ENCODE assay signal across 8 cellular contexts in genomic region chr9:95509851-95510529, GRCh38. TPM values are rescaled to one million over a fixed set of nuclear protein-coding genes. Genes with fewer than 3 reads are reported as not detected.
DNase-seq lines count a peak whose midpoint lies in the region; ATAC-seq and TF ChIP-seq lines count a peak whose summit lies in the region.

No MANE protein-coding gene starts in this region.

- DNase-seq in BJ (ENCODE audit: low read depth), result no peak
- no peak for DNase-seq in HEK293T (ENCODE audit: extremely low spot score)
- no peak for DNase-seq in stimulated activated effector memory CD8-positive, alpha-beta T cell treated with anti-CD3 and anti-CD28 coated beads, Interleukin-12 subunit alpha, Interleukin-12 subunit beta, amount 100 ng/mL, for 72 hours (ENCODE audit: low spot score in 2 of 2)
- no peak for DNase-seq in omental fat pad (ENCODE audit: low spot score)

- TF ChIP-seq CTCF in BJ (IDR thresholded peaks at IDR 0.05; ENCODE audit: insufficient read depth, low read depth, low read length) (no peak), omental fat pad (IDR thresholded peaks at IDR 0.05) (no peak)

- ATAC-seq in stimulated activated effector memory CD8-positive, alpha-beta T cell treated with anti-CD3 and anti-CD28 coated beads, Interleukin-12 subunit alpha, Interleukin-12 subunit beta, amount 100 ng/mL, for 72 hours, result no peak
- ATAC-seq in HG03025 (IDR thresholded peaks at IDR 0.05; ENCODE audit: low FRiP score, unreplicated experiment), result no peak
- no peak for ATAC-seq in omental fat pad (ENCODE audit: low FRiP score)
- ATAC-seq in GM21447 (IDR thresholded peaks at IDR 0.05; ENCODE audit: unreplicated experiment), result no peak

- no peaks in the 10 kb centered on the region for H3K9me3 Mint-ChIP-seq in activated naive CD8-positive, alpha-beta T cell (ENCODE audit: low read depth)
- H3K9me3 Mint-ChIP-seq in stimulated activated effector memory CD8-positive, alpha-beta T cell treated with anti-CD3 and anti-CD28 coated beads, Interleukin-12 subunit alpha, Interleukin-12 subunit beta, amount 100 ng/mL, for 72 hours, result no peaks in the 10 kb centered on the region

- H3K27ac Mint-ChIP-seq in activated naive CD8-positive, alpha-beta T cell, result peak overlapping the region; percentile 79
- peak overlapping the region; percentile 69 for H3K27ac Mint-ChIP-seq in stimulated activated effector memory CD8-positive, alpha-beta T cell treated with anti-CD3 and anti-CD28 coated beads, Interleukin-12 subunit alpha, Interleukin-12 subunit beta, amount 100 ng/mL, for 72 hours

- peak overlapping the region; percentile 86 for H3K4me3 Mint-ChIP-seq in activated naive CD8-positive, alpha-beta T cell
- H3K4me3 Mint-ChIP-seq in stimulated activated effector memory CD8-positive, alpha-beta T cell treated with anti-CD3 and anti-CD28 coated beads, Interleukin-12 subunit alpha, Interleukin-12 subunit beta, amount 100 ng/mL, for 72 hours, result peak overlapping the region; percentile 92

- H3K4me3 ChIP-seq in BJ (ENCODE audit: low read depth, low read length) (peak overlapping the region; percentile 73), iPS-18a (ENCODE audit: low read length) (peak overlapping the region; percentile 77)

- H3K36me3 ChIP-seq in BJ (ENCODE audit: control insufficient read depth, insufficient read depth, low read length) (no peaks in the 10 kb centered on the region), iPS-18a (ENCODE audit: control insufficient read depth, low read depth, low read length) (no peaks in the 10 kb centered on the region)

- no peaks in the 10 kb centered on the region for H3K9me3 ChIP-seq in iPS-18a (ENCODE audit: control insufficient read depth, low read depth, low read length)

- H3K27ac ChIP-seq in iPS-18a (ENCODE audit: low read length), result peak overlapping the region; percentile 90

- H3K27me3 ChIP-seq in BJ (ENCODE audit: control insufficient read depth, insufficient read depth, low read length) (no peaks in the 10 kb centered on the region), iPS-18a (ENCODE audit: control insufficient read depth, insufficient read depth, low read length) (peaks cover 41% of the 10 kb centered on the region)

- CTCF ChIA-PET in BJ (lab: Yijun Ruan, JAX) (no interaction called here), HEK293T (lab: Yijun Ruan, JAX) (no interaction called here)

- no peaks in the 10 kb centered on the region for H3K27me3 Mint-ChIP-seq in activated naive CD8-positive, alpha-beta T cell

- POLR2A ChIA-PET in BJ (lab: Charles Lee), result no interaction called here
- POLR2A ChIA-PET in HEK293T (lab: Yijun Ruan, JAX), result interaction anchor here (0.6 to 1.0 kb wide), 3 partner anchors 12 to 366 kb away, joined by 3 read pairs; partner anchors contain the start of gene ERCC6L2

- H3K9ac ChIP-seq in iPS-18a (ENCODE audit: low read length), result peak overlapping the region; percentile 82

- peaks cover 40% of the 10 kb centered on the region for H3K4me1 Mint-ChIP-seq in activated naive CD8-positive, alpha-beta T cell (ENCODE audit: low read depth)
- peaks cover 32% of the 10 kb centered on the region for H3K4me1 Mint-ChIP-seq in stimulated activated effector memory CD8-positive, alpha-beta T cell treated with anti-CD3 and anti-CD28 coated beads, Interleukin-12 subunit alpha, Interleukin-12 subunit beta, amount 100 ng/mL, for 72 hours

- peaks cover 45% of the 10 kb centered on the region for H3K4me1 ChIP-seq in iPS-18a (ENCODE audit: control insufficient read depth, low read depth, low read length)

- H3K36me3 Mint-ChIP-seq in activated naive CD8-positive, alpha-beta T cell, result no peaks in the 10 kb centered on the region
- H3K36me3 Mint-ChIP-seq in stimulated activated effector memory CD8-positive, alpha-beta T cell treated with anti-CD3 and anti-CD28 coated beads, Interleukin-12 subunit alpha, Interleukin-12 subunit beta, amount 100 ng/mL, for 72 hours, result peaks cover 23% of the 10 kb centered on the region

TF ChIP-seq in HEK293T, 16 proteins besides CTCF, POLR2A, EP300 and RAD21:
- TF ChIP-seq TARDBP (IDR thresholded peaks at IDR 0.05), result no peak
- TF ChIP-seq SP1 (IDR thresholded peaks at IDR 0.05), result no peak
- TF ChIP-seq ARNT (IDR thresholded peaks at IDR 0.05), result no peak
- 0 out of 2 replicates have a peak, but pooled peaks have one; percentile 22 for TF ChIP-seq L3MBTL2 (conservative IDR thresholded peaks at IDR 0.05)
- TF ChIP-seq PKNOX1 (IDR thresholded peaks at IDR 0.05), result no peak
- no peak for TF ChIP-seq SUZ12 (IDR thresholded peaks at IDR 0.05)
- TF ChIP-seq FOXM1 (IDR thresholded peaks at IDR 0.05; ENCODE audit: borderline replicate concordance), result no peak
- TF ChIP-seq LEF1 (IDR thresholded peaks at IDR 0.05; ENCODE audit: borderline replicate concordance), result no peak
- TF ChIP-seq FOXA1 (IDR thresholded peaks at IDR 0.05), result no peak
- TF ChIP-seq CTBP1 (IDR thresholded peaks at IDR 0.05; ENCODE audit: borderline replicate concordance), result no peak
- peak; percentile 75 for TF ChIP-seq ZNF384 (IDR thresholded peaks at IDR 0.05)

RNA-seq across cellular contexts. Expression of gene PTCH1, which starts 6.8 kb away (rescaled TPM):
- polyA plus RNA-seq in BJ (2011; rRNA removed), result 1.5 and 2.8 TPM in 2 replicates
- 6.1 and 6.5 TPM in 2 replicates for polyA minus RNA-seq in BJ (2011; rRNA and poly(A)+ RNA removed)
- total RNA-seq in omental fat pad, result 10 to 100 TPM in 1 of 4 donors, 1 to 10 TPM in 3; 3.1 to 14.2 (median 7.9) TPM
